14 cellular contexts compared by ENCODE assay signal in genomic region chr13:44818016-44818415, GRCh38.
DNase-seq lines count a peak whose midpoint lies in the region; ATAC-seq, FAIRE-seq and TF ChIP-seq lines count a peak whose summit lies in the region.
"Had no signal": no experiment of that assay in that cellular context is flagged by ENCODE, and none has a peak within 500 bp of the region (broad histone marks: within the 10 kb centered on the region; RNA-seq: fewer than 3 reads in every experiment).

No MANE protein-coding gene starts in this region.

- no peaks in the 10 kb centered on the region for H3K79me2 ChIP-seq in H9 (ENCODE audit: insufficient read depth, low read length)
- H3K79me2 ChIP-seq in hepatocyte: no peaks in the 10 kb centered on the region

- H3K27ac Mint-ChIP-seq in H9 (peak overlapping the region in 2 of 3 experiments; percentile 29 to 42; a peak in 1 of 7 replicates), T-helper 17 cell (peak overlapping the region; percentile 1)

- no peak overlapping the region for H2BK12ac ChIP-seq in H9 (ENCODE audit: insufficient read length, low read depth, low read length)

- H3K4me3 ChIP-seq in A549 (no peak overlapping the region), hepatocyte (no peak overlapping the region)
- H3K4me3 ChIP-seq: Peyer's patch had no signal

- H3K27me3 Mint-ChIP-seq in H9 (ENCODE audit: low read depth) (peaks cover 2% of the 10 kb centered on the region), T-helper 17 cell (peaks cover 39% of the 10 kb centered on the region)

- H3K4me1 ChIP-seq in A549 (peaks cover 62% of the 10 kb centered on the region), H9 (ENCODE audit: insufficient read depth, low read length) (peaks cover 20% of the 10 kb centered on the region; the same call in 1 of the 2 replicates), hepatocyte (ENCODE audit: insufficient read depth) (peaks cover 47% of the 10 kb centered on the region)
- H3K4me1 ChIP-seq: Peyer's patch had no signal

- H2BK20ac ChIP-seq in H9 (ENCODE audit: low read depth, low read length, poor library complexity, severe bottlenecking): no peak overlapping the region

- H4K20me1 ChIP-seq in H9 (ENCODE audit: control insufficient read depth, insufficient read depth, insufficient read length) (no peaks in the 10 kb centered on the region), hepatocyte (ENCODE audit: insufficient read depth, poor library complexity, severe bottlenecking) (no peaks in the 10 kb centered on the region)

- no peak for TF ChIP-seq EP300 in A549 (IDR thresholded peaks at IDR 0.05)

- H3K4me3 Mint-ChIP-seq in H9 (no peak overlapping the region), T-helper 17 cell (no peak overlapping the region)

- H3K23ac ChIP-seq in H9 (ENCODE audit: insufficient read length, low read depth, low read length): no peak overlapping the region

- no peak overlapping the region for H2BK15ac ChIP-seq in H9 (ENCODE audit: low read depth, low read length)

- CTCF ChIA-PET in A549 (lab: Yijun Ruan, JAX): interaction anchor here (0.6 to 1.9 kb wide), 8 partner anchors 12 to 335 kb away, joined by 3 to 5 read pairs (median 4); no protein-coding TSS in a partner anchor

- TF ChIP-seq POLR2A in A549 (IDR thresholded peaks at IDR 0.05; ENCODE audit: low read length): no peak

- H3K36me3 ChIP-seq in hepatocyte (replicated peaks; ENCODE audit: insufficient read depth, low read depth): no peaks in the 10 kb centered on the region
- H3K36me3 ChIP-seq: Peyer's patch had no signal

- H3K4me1 Mint-ChIP-seq in H9 (peaks cover 35 to 44% of the 10 kb centered on the region in 2 experiments), T-helper 17 cell (peaks cover 6% of the 10 kb centered on the region)

- no peak for FAIRE-seq in A549 (lab: Jason Lieb, UNC)
- FAIRE-seq: HTR-8/SVneo had no signal

- no peak overlapping the region for H4K91ac ChIP-seq in H9 (ENCODE audit: insufficient read length, low read depth, low read length)

- H3T11ph ChIP-seq in H9 (ENCODE audit: low read length): no peak overlapping the region

- H3K4ac ChIP-seq in H9 (ENCODE audit: low read depth, low read length): no peak overlapping the region

- H2AFZ ChIP-seq in H9 (ENCODE audit: low read length) (no peak overlapping the region), hepatocyte (no peak overlapping the region)

- H4K5ac ChIP-seq in H9 (ENCODE audit: insufficient read length, low read depth, low read length): no peak overlapping the region

- H3K4me2 ChIP-seq in A549: peak overlapping the region; percentile 55; the same call in 1 of the 3 replicates
- H3K4me2 ChIP-seq in H9 (ENCODE audit: insufficient read depth, insufficient read length, low read length): no peak overlapping the region
- H3K4me2 ChIP-seq in hepatocyte: no peak overlapping the region

- H3K9ac ChIP-seq in H9 (ENCODE audit: extremely low read depth, insufficient read length, low read length): no peak overlapping the region

- no peaks in the 10 kb centered on the region for H3K27me3 ChIP-seq in H9 (ENCODE audit: insufficient read depth, low read length)
- H3K27me3 ChIP-seq in hepatocyte: no peaks in the 10 kb centered on the region
- H3K27me3 ChIP-seq: Peyer's patch had no signal

- H3K18ac ChIP-seq in H9 (ENCODE audit: insufficient read length, low read depth, low read length): no peak overlapping the region

- no peak overlapping the region for H2AK5ac ChIP-seq in H9 (ENCODE audit: insufficient read length, low read length)

- no peak overlapping the region for H4K8ac ChIP-seq in H9 (replicated peaks; ENCODE audit: insufficient read length, low read depth, low read length)

- no peaks in the 10 kb centered on the region for H3K23me2 ChIP-seq in H9 (ENCODE audit: insufficient read length, low read depth, low read length, poor library complexity, severe bottlenecking)

- H3K9me3 ChIP-seq in A549 (no peaks in the 10 kb centered on the region), H9 (ENCODE audit: control insufficient read depth, low read depth, low read length) (no peaks in the 10 kb centered on the region), T-helper 17 cell (ENCODE audit: control insufficient read depth, low read length, poor library complexity, severe bottlenecking) (no peaks in the 10 kb centered on the region), hepatocyte (ENCODE audit: low read depth) (no peaks in the 10 kb centered on the region)
- H3K9me3 ChIP-seq: Peyer's patch had no signal

- no peaks in the 10 kb centered on the region for H3K79me1 ChIP-seq in H9 (ENCODE audit: insufficient read depth, low read depth, low read length, poor library complexity, severe bottlenecking)

- no peak for TF ChIP-seq RAD21 in A549 (conservative IDR thresholded peaks at IDR 0.05 in 1 of 2, IDR thresholded peaks at IDR 0.05 in 1 of 2)

- H3K36me3 Mint-ChIP-seq in H9 (ENCODE audit: insufficient read depth in 1 of 3, low read depth in 3 of 3): no peaks in the 10 kb centered on the region
- H3K36me3 Mint-ChIP-seq in T-helper 17 cell (ENCODE audit: low read depth): peaks cover 2% of the 10 kb centered on the region

- H3K9me2 ChIP-seq in hepatocyte (replicated peaks; ENCODE audit: insufficient read depth): no peaks in the 10 kb centered on the region

- POLR2A ChIA-PET in A549 (lab: Yijun Ruan, JAX): no interaction called here

- no peak overlapping the region for H3K56ac ChIP-seq in H9 (ENCODE audit: insufficient read length, low read depth, low read length)

- H3K14ac ChIP-seq in H9 (ENCODE audit: insufficient read depth, low read length): no peak overlapping the region

- TF ChIP-seq CTCF in A549 (IDR thresholded peaks at IDR 0.05) (no peak), H9 (conservative IDR thresholded peaks at IDR 0.05) (no peak), hepatocyte (IDR thresholded peaks at IDR 0.05; ENCODE audit: poor library complexity) (no peak)

- WGBS in A549 (ENCODE audit: missing lambda C conversion rate): 72% methylated on average over 5 of the region's 5 CpGs
- no CpG with 5 or more reads among the region's 5 CpGs for WGBS in H9 (ENCODE audit: extremely low coverage, insufficient read length, low lambda C conversion rate)
- WGBS in hepatocyte (ENCODE audit: low lambda C conversion rate, missing lambda C conversion rate): 67% methylated on average over 5 of the region's 5 CpGs

- no peak overlapping the region for H2BK120ac ChIP-seq in H9 (ENCODE audit: low read depth, low read length, poor library complexity, severe bottlenecking)

- H3K9me3 Mint-ChIP-seq in H9: no peaks in the 10 kb centered on the region

- DNase-seq in A549 (ENCODE audit: low read depth in 1 of 2, low spot score in 1 of 2): no peak
- DNase-seq in H9: no peak
- DNase-seq in T-helper 17 cell: no peak
- no peak for DNase-seq in hepatocyte (ENCODE audit: low spot score)
- DNase-seq in DMS53 (lab: John Stamatoyannopoulos, UW): no peak
- DNase-seq in DMS153 treated with DMSO at 0.1 percent for 48 hours (lab: John Stamatoyannopoulos, UW; ENCODE audit: unreplicated experiment): no peak
- no peak for DNase-seq in NCI-H1048 (lab: John Stamatoyannopoulos, UW)
- DNase-seq: NCI-H2081 treated with DMSO at 0.1 percent for 48 hours, NCI-H510A treated with DMSO at 0.1 percent for 48 hours, Peyer's patch had no signal

- H3K27ac ChIP-seq in A549 (peak overlapping the region; percentile 92), H9 (ENCODE audit: insufficient read length, low read depth, low read length) (no peak overlapping the region), hepatocyte (peak overlapping the region; percentile 78)
- H3K27ac ChIP-seq: C4-2B, HL-60, Peyer's patch had no signal

- H2BK5ac ChIP-seq in H9 (ENCODE audit: insufficient read length, low read length): no peak overlapping the region

- ATAC-seq in A549 (no peak), T-helper 17 cell (no peak), HG03097 (IDR thresholded peaks at IDR 0.05; ENCODE audit: low FRiP score, unreplicated experiment) (no peak)

TF ChIP-seq in A549, 52 proteins besides CTCF, POLR2A, EP300 and RAD21:
- no peak for TF ChIP-seq HOXB13 (CRISPR knock-in tag; IDR thresholded peaks at IDR 0.05; ENCODE audit: low read depth)
- no peak for TF ChIP-seq HES2 (IDR thresholded peaks at IDR 0.05)
- no peak for TF ChIP-seq BCL3 (IDR thresholded peaks at IDR 0.05)
- TF ChIP-seq RNF2 (IDR thresholded peaks at IDR 0.05; ENCODE audit: borderline replicate concordance, low read depth): no peak
- no peak for TF ChIP-seq SREBF2 (IDR thresholded peaks at IDR 0.05)
- no peak for TF ChIP-seq HEYL (CRISPR knock-in tag; IDR thresholded peaks at IDR 0.05)
- no peak for TF ChIP-seq BHLHE40 (IDR thresholded peaks at IDR 0.05; ENCODE audit: low read depth, low read length)
- TF ChIP-seq ZFP36 (IDR thresholded peaks at IDR 0.05; ENCODE audit: borderline replicate concordance, partially characterized antibody): no peak
- TF ChIP-seq CHD2 (IDR thresholded peaks at IDR 0.05; ENCODE audit: low read length, partially characterized antibody): no peak
- no peak for TF ChIP-seq PHF8 (IDR thresholded peaks at IDR 0.05; ENCODE audit: borderline replicate concordance, low read depth)
